Comparison of ENCODE assay signal across 8 cellular contexts in genomic region chr10:122113161-122113944, GRCh38.
A peak's percentile ranks its signal among the peaks of the same experiment; 100 is the strongest.
DNase-seq lines count a peak whose midpoint lies in the region; ATAC-seq and TF ChIP-seq lines count a peak whose summit lies in the region.

No MANE protein-coding gene starts in this region.

- peak overlapping the region in 5 of 11 experiments; percentile 26 to 60 (median 45); a peak in 7 of 22 replicates for H3K27ac ChIP-seq in BLaER1 treated with 17β-estradiol and CSF1 and Interleukin-3, amounts not matched to agents 10 nM and 100 nM
- peak overlapping the region; percentile 65 to 99 (median 98) for H3K27ac ChIP-seq in Peyer's patch
- peak overlapping the region; percentile 80 for H3K27ac ChIP-seq in endodermal cell (ENCODE audit: low read depth, low read length)

- peak in 4 of 6 experiments; percentile 22 to 68 (median 66) for TF ChIP-seq CTCF in Peyer's patch (IDR thresholded peaks at IDR 0.05)
- TF ChIP-seq CTCF in endodermal cell (conservative IDR thresholded peaks at IDR 0.05): peak; percentile 78

- peaks cover 7 to 27% (median 13%) of the 10 kb centered on the region in 10 experiments; a peak in 16 of 20 replicates for H3K4me1 ChIP-seq in BLaER1 treated with 17β-estradiol and CSF1 and Interleukin-3, amounts not matched to agents 10 nM and 100 nM
- peaks cover 0 to 26% (median 0%) of the 10 kb centered on the region in 4 donors for H3K4me1 ChIP-seq in Peyer's patch
- H3K4me1 ChIP-seq in endodermal cell (ENCODE audit: control insufficient read depth, insufficient read depth, low read length): peaks cover 3% of the 10 kb centered on the region

- intact Hi-C loops in activated T-helper 1 cell treated with anti-CD3 and anti-CD28 coated beads, Interleukin-12 subunit alpha, Interleukin-12 subunit beta, Interleukin-2, Interleukin-4 antibody, amounts not matched to agents 30 ng/mL and 10 ng/mL and 1 ng/mL, durations not matched to agents 14 hours and 24 hours and 36 hours (cut with micrococcal nuclease): no loop called here

- H3K4me1 Mint-ChIP-seq in endodermal cell: peaks cover 34% of the 10 kb centered on the region
- H3K4me1 Mint-ChIP-seq in activated T-helper 1 cell treated with anti-CD3 and anti-CD28 coated beads, Interleukin-12 subunit alpha, Interleukin-12 subunit beta, Interleukin-2, Interleukin-4 antibody, amounts not matched to agents 30 ng/mL and 10 ng/mL and 1 ng/mL, durations not matched to agents 14 hours and 24 hours and 36 hours (ENCODE audit: low read depth): no peaks in the 10 kb centered on the region

- no peaks in the 10 kb centered on the region for H3K36me3 ChIP-seq in BLaER1 treated with 17β-estradiol and CSF1 and Interleukin-3, amounts not matched to agents 10 nM and 100 nM
- H3K36me3 ChIP-seq in Peyer's patch (no peaks in the 10 kb centered on the region), endodermal cell (ENCODE audit: control insufficient read depth, insufficient read depth, low read length) (no peaks in the 10 kb centered on the region)

- peak overlapping the region; percentile 41 to 74 (median 68); a peak in 20 of 22 replicates for H3K9ac ChIP-seq in BLaER1 treated with 17β-estradiol and CSF1 and Interleukin-3, amounts not matched to agents 10 nM and 100 nM
- H3K9ac ChIP-seq in endodermal cell (ENCODE audit: extremely low read depth, low read length, poor library complexity, severe bottlenecking): peak overlapping the region; percentile 95

- WGBS in endodermal cell (ENCODE audit: insufficient coverage in 1 of 2, insufficient read length in 1 of 2), 2 experiments: 1 to 2% methylated on average over 17 to 77 of the region's 77 CpGs

- peaks cover 0 to 15% (median 11%) of the 10 kb centered on the region in 11 experiments; a peak in 11 of 22 replicates for H3K9me3 ChIP-seq in BLaER1 treated with 17β-estradiol and CSF1 and Interleukin-3, amounts not matched to agents 10 nM and 100 nM (replicated peaks in 1 of 11)
- H3K9me3 ChIP-seq in Peyer's patch: no peaks in the 10 kb centered on the region
- H3K9me3 ChIP-seq in endodermal cell (ENCODE audit: control insufficient read depth, low read length): no peaks in the 10 kb centered on the region

- H3K27me3 ChIP-seq in BLaER1 treated with 17β-estradiol and CSF1 and Interleukin-3, amounts not matched to agents 10 nM and 100 nM: peaks cover 16 to 48% (median 41%) of the 10 kb centered on the region in 11 experiments
- H3K27me3 ChIP-seq in Peyer's patch (no peaks in the 10 kb centered on the region), endodermal cell (ENCODE audit: control insufficient read depth, insufficient read depth, low read length, poor library complexity, severe bottlenecking) (no peaks in the 10 kb centered on the region)

- H3K9me3 Mint-ChIP-seq in endodermal cell: no peaks in the 10 kb centered on the region
- H3K9me3 Mint-ChIP-seq in activated T-helper 1 cell treated with anti-CD3 and anti-CD28 coated beads, Interleukin-12 subunit alpha, Interleukin-12 subunit beta, Interleukin-2, Interleukin-4 antibody, amounts not matched to agents 30 ng/mL and 10 ng/mL and 1 ng/mL, durations not matched to agents 14 hours and 24 hours and 36 hours: no peaks in the 10 kb centered on the region

- H3K36me3 Mint-ChIP-seq in endodermal cell (ENCODE audit: low read depth): no peaks in the 10 kb centered on the region
- H3K36me3 Mint-ChIP-seq in activated T-helper 1 cell treated with anti-CD3 and anti-CD28 coated beads, Interleukin-12 subunit alpha, Interleukin-12 subunit beta, Interleukin-2, Interleukin-4 antibody, amounts not matched to agents 30 ng/mL and 10 ng/mL and 1 ng/mL, durations not matched to agents 14 hours and 24 hours and 36 hours (ENCODE audit: low read depth): no peaks in the 10 kb centered on the region

- peak overlapping the region; percentile 67 for H3K4me3 Mint-ChIP-seq in endodermal cell
- no peak overlapping the region for H3K4me3 Mint-ChIP-seq in activated T-helper 1 cell treated with anti-CD3 and anti-CD28 coated beads, Interleukin-12 subunit alpha, Interleukin-12 subunit beta, Interleukin-2, Interleukin-4 antibody, amounts not matched to agents 30 ng/mL and 10 ng/mL and 1 ng/mL, durations not matched to agents 14 hours and 24 hours and 36 hours

- H3K4me3 ChIP-seq in BLaER1 treated with 17β-estradiol and CSF1 and Interleukin-3, amounts not matched to agents 10 nM and 100 nM: peak overlapping the region; percentile 58 to 72 (median 64)
- H3K4me3 ChIP-seq in Peyer's patch: peak overlapping the region; percentile 36 to 88 (median 67)
- H3K4me3 ChIP-seq in endodermal cell (ENCODE audit: low read length): peak overlapping the region; percentile 84

- H3K27ac Mint-ChIP-seq in endodermal cell: peak overlapping the region; percentile 72
- no peak overlapping the region for H3K27ac Mint-ChIP-seq in activated T-helper 1 cell treated with anti-CD3 and anti-CD28 coated beads, Interleukin-12 subunit alpha, Interleukin-12 subunit beta, Interleukin-2, Interleukin-4 antibody, amounts not matched to agents 30 ng/mL and 10 ng/mL and 1 ng/mL, durations not matched to agents 14 hours and 24 hours and 36 hours

- peak in 1 of 2 donors; percentile 72 for TF ChIP-seq POLR2A in Peyer's patch (IDR thresholded peaks at IDR 0.05)

- ATAC-seq in GM21423 (IDR thresholded peaks at IDR 0.05; ENCODE audit: unreplicated experiment): peak; percentile 34

- peak overlapping the region; percentile 79 to 92 (median 87) for H3K4me2 ChIP-seq in BLaER1 treated with 17β-estradiol and CSF1 and Interleukin-3, amounts not matched to agents 10 nM and 100 nM

- DNase-seq in Peyer's patch (peak in 2 of 3 donors; percentile 80 to 84), endodermal cell (peak; percentile 88), lung microvascular endothelial cell (ENCODE audit: low read depth in 2 of 2) (peak; percentile 80 to 86), ureter (ENCODE audit: low spot score) (peak; percentile 80), NCI-H1092 (lab: John Stamatoyannopoulos, UW) (no peak)
- DNase-seq in activated T-helper 1 cell treated with anti-CD3 and anti-CD28 coated beads, Interleukin-12 subunit alpha, Interleukin-12 subunit beta, Interleukin-2, Interleukin-4 antibody, amounts not matched to agents 30 ng/mL and 10 ng/mL and 1 ng/mL, durations not matched to agents 14 hours and 24 hours and 36 hours (ENCODE audit: low spot score): no peak

- H4K20me1 ChIP-seq in BLaER1 treated with 17β-estradiol and CSF1 and Interleukin-3, amounts not matched to agents 10 nM and 100 nM: no peaks in the 10 kb centered on the region; a peak in 1 of 22 replicates

- H3K27me3 Mint-ChIP-seq in endodermal cell (ENCODE audit: insufficient read depth): peaks cover 3% of the 10 kb centered on the region
- H3K27me3 Mint-ChIP-seq in activated T-helper 1 cell treated with anti-CD3 and anti-CD28 coated beads, Interleukin-12 subunit alpha, Interleukin-12 subunit beta, Interleukin-2, Interleukin-4 antibody, amounts not matched to agents 30 ng/mL and 10 ng/mL and 1 ng/mL, durations not matched to agents 14 hours and 24 hours and 36 hours (ENCODE audit: insufficient read depth): peaks cover 29% of the 10 kb centered on the region

Comparison
In these comparisons a context has a peak if more than half of its experiments do, and no peak if none do; other contexts are left out.
1. DNase-seq: peak in Peyer's patch (2 of 3), endodermal cell (single experiment), lung microvascular endothelial cell (2 of 2) and ureter (single experiment); none in activated T-helper 1 cell treated with anti-CD3 and anti-CD28 coated beads, Interleukin-12 subunit alpha, Interleukin-12 subunit beta, Interleukin-2, Interleukin-4 antibody, amounts not matched to agents 30 ng/mL and 10 ng/mL and 1 ng/mL, durations not matched to agents 14 hours and 24 hours and 36 hours (single experiment) and NCI-H1092 (single experiment).
2. Peak in every context shown above with its lines, with median percentiles within 50 percentile points of each other: H3K4me3 ChIP-seq.